In genomic region chr10:101829561-101830315, GRCh38 we compare ENCODE assay signal across 8 cellular contexts.
DNase-seq lines count a peak whose midpoint lies in the region; ATAC-seq and TF ChIP-seq lines count a peak whose summit lies in the region.

No MANE protein-coding gene starts in this region.

- peak; percentile 74 for DNase-seq in GM12865 (ENCODE audit: low read depth)
- DNase-seq in amniotic epithelial cell (ENCODE audit: low read depth): peak; percentile 39
- peak; percentile 56 for DNase-seq in stimulated activated CD4-positive, alpha-beta T cell treated with anti-CD3 and anti-CD28 coated beads, Interleukin-1b, Interleukin-23, amount 100 ng/mL, for 48 hours
- no peak for DNase-seq in NOMO-1 treated with dmso at 0.1 percent for 144 hours (lab: John Stamatoyannopoulos, UW; ENCODE audit: unreplicated experiment)

- TF ChIP-seq POLR2A in Raji (IDR thresholded peaks at IDR 0.05; ENCODE audit: insufficient read depth, low read depth, low read length): peak; percentile 50

- ATAC-seq in HG02973 (IDR thresholded peaks at IDR 0.05; ENCODE audit: unreplicated experiment) (peak; percentile 23), GM21786 (IDR thresholded peaks at IDR 0.05; ENCODE audit: unreplicated experiment) (no peak)

- no peak for TF ChIP-seq CTCF in GM12865 (IDR thresholded peaks at IDR 0.05; ENCODE audit: insufficient read depth, low read depth, low read length, missing control alignments)

- H3K4me3 ChIP-seq in GM12865 (ENCODE audit: low read depth, low read length) (peak overlapping the region; percentile 65), iPS-11a (ENCODE audit: low read depth, low read length) (peak overlapping the region; percentile 51)
